1 cellular context compared by ENCODE assay signal in genomic region chr6:163180874-163181541, GRCh38.
TF ChIP-seq lines count a peak whose summit lies in the region.

No MANE protein-coding gene starts in this region.

TF ChIP-seq in WTC11, 78 proteins besides CTCF, POLR2A, EP300 and RAD21 (continued from another document):
- TF ChIP-seq AFF4 (CRISPR knock-in tag; IDR thresholded peaks at IDR 0.05; ENCODE audit: borderline replicate concordance), result no peak
- TF ChIP-seq KAT7 (CRISPR knock-in tag; IDR thresholded peaks at IDR 0.05; ENCODE audit: borderline replicate concordance), result no peak
- no peak for TF ChIP-seq NR2C2 (CRISPR knock-in tag; IDR thresholded peaks at IDR 0.05)
